ENCODE assay signal across 8 cellular contexts in genomic region chr17:8630802-8631553, GRCh38. TPM values are rescaled to one million over a fixed set of nuclear protein-coding genes. Genes with fewer than 3 reads are reported as not detected.
DNase-seq lines count a peak whose midpoint lies in the region; ATAC-seq and TF ChIP-seq lines count a peak whose summit lies in the region.

No MANE protein-coding gene starts in this region.

- no peak for TF ChIP-seq CTCF in AG09319 (IDR thresholded peaks at IDR 0.05; ENCODE audit: low read depth, low read length)

- H3K27me3 Mint-ChIP-seq in dendritic cell treated with granulocyte-macrophage colony-stimulating factor and Interleukin-4, amounts not matched to agents 40 ng/mL and 50 ng/mL, for 4 days, result peaks cover 78% of the 10 kb centered on the region

- peaks cover 17% of the 10 kb centered on the region for H3K4me1 Mint-ChIP-seq in dendritic cell treated with granulocyte-macrophage colony-stimulating factor and Interleukin-4, amounts not matched to agents 40 ng/mL and 50 ng/mL, for 4 days (ENCODE audit: low read depth)

- ATAC-seq in HG03439 (IDR thresholded peaks at IDR 0.05; ENCODE audit: unreplicated experiment), result peak; percentile 96
- ATAC-seq in left lobe of liver, result peak; percentile 91

- H3K36me3 Mint-ChIP-seq in dendritic cell treated with granulocyte-macrophage colony-stimulating factor and Interleukin-4, amounts not matched to agents 40 ng/mL and 50 ng/mL, for 4 days (ENCODE audit: low read depth), result peaks cover 7% of the 10 kb centered on the region

- DNase-seq in AG09319 (ENCODE audit: extremely low read depth, low read depth), result peak; percentile 99
- peak; percentile 99 for DNase-seq in GM19238 (ENCODE audit: insufficient read length, low spot score)
- peak; percentile 99 for DNase-seq in NCI-H510A (lab: John Stamatoyannopoulos, UW)
- DNase-seq in activated CD4-positive, alpha-beta T cell treated with anti-CD3 and anti-CD28 coated beads, Interleukin-2, amount 50 U/mL, for 1 hour, result peak; percentile 76
- DNase-seq in left lobe of liver (ENCODE audit: low spot score), result peak; percentile 99
- DNase-seq in stimulated activated CD4-positive, alpha-beta T cell treated with anti-CD3 and anti-CD28 coated beads, Interleukin-2, amount 100 ng/mL, for 24 hours, result peak; percentile 90 to 91

- peak overlapping the region; percentile 88 for H3K4me3 Mint-ChIP-seq in dendritic cell treated with granulocyte-macrophage colony-stimulating factor and Interleukin-4, amounts not matched to agents 40 ng/mL and 50 ng/mL, for 4 days

- intact Hi-C loops in dendritic cell treated with granulocyte-macrophage colony-stimulating factor and Interleukin-4, amounts not matched to agents 40 ng/mL and 50 ng/mL, for 4 days (cut with micrococcal nuclease), result no loop called here

- no peaks in the 10 kb centered on the region for H3K9me3 Mint-ChIP-seq in dendritic cell treated with granulocyte-macrophage colony-stimulating factor and Interleukin-4, amounts not matched to agents 40 ng/mL and 50 ng/mL, for 4 days

- no peak overlapping the region for H3K27ac Mint-ChIP-seq in dendritic cell treated with granulocyte-macrophage colony-stimulating factor and Interleukin-4, amounts not matched to agents 40 ng/mL and 50 ng/mL, for 4 days

RNA-seq across cellular contexts. Expression of gene MYH10, which starts 0.5 kb away (rescaled TPM):
- total RNA-seq in left lobe of liver, result 22.8 TPM

Comparison
In these comparisons a context has a peak if more than half of its experiments do, and no peak if none do; other contexts are left out.
1. Peak in every context shown above with its lines: DNase-seq and ATAC-seq.